ENCODE assay signal across 9 cellular contexts in genomic region chr11:72720047-72720446, GRCh38. TPM values are rescaled to one million over a fixed set of nuclear protein-coding genes. Genes with fewer than 3 reads are reported as not detected.
DNase-seq lines count a peak whose midpoint lies in the region; ATAC-seq and TF ChIP-seq lines count a peak whose summit lies in the region.
"Had no signal": no experiment of that assay in that cellular context is flagged by ENCODE, and none has a peak within 500 bp of the region (broad histone marks: within the 10 kb centered on the region; RNA-seq: fewer than 3 reads in every experiment).

No MANE protein-coding gene starts in this region.

- peaks cover 19% of the 10 kb centered on the region for H3K4me1 ChIP-seq in A673 (ENCODE audit: insufficient read depth, low read length, poor library complexity, severe bottlenecking)
- peaks cover 28 to 59% of the 10 kb centered on the region in 2 donors for H3K4me1 ChIP-seq in muscle layer of duodenum (ENCODE audit: control insufficient read depth in 1 of 2, insufficient read depth in 2 of 2, low read length in 2 of 2)

- TF ChIP-seq CTCF in A673 (conservative IDR thresholded peaks at IDR 0.05; ENCODE audit: low read depth, low read length), result no peak

- DNase-seq in A673 (ENCODE audit: low spot score) (no peak), KBM-7 (peak; percentile 30), NCI-H524 treated with DMSO at 0.1 percent for 48 hours (lab: John Stamatoyannopoulos, UW) (no peak), NCI-H187 (lab: John Stamatoyannopoulos, UW) (no peak)
- DNase-seq in central memory CD8-positive, alpha-beta T cell (ENCODE audit: low spot score in 2 of 2), result no peak
- DNase-seq: NCI-H526 had no signal

- H3K9me3 ChIP-seq in A673 (ENCODE audit: low read depth, low read length, poor library complexity, severe bottlenecking), result no peaks in the 10 kb centered on the region
- no peaks in the 10 kb centered on the region for H3K9me3 ChIP-seq in muscle layer of duodenum (ENCODE audit: control insufficient read depth in 1 of 2, low read length in 2 of 2)

- H3K9me3 Mint-ChIP-seq in central memory CD8-positive, alpha-beta T cell, result no peaks in the 10 kb centered on the region

- H3K4me1 Mint-ChIP-seq in central memory CD8-positive, alpha-beta T cell, result peaks cover 74% of the 10 kb centered on the region

- in situ Hi-C loops in KBM-7 (cut with MboI; ENCODE audit: low pct_unique_long_range_greater_than_20kb, low sequenced_read_pairs), result no loop called here

- H3K4me3 ChIP-seq in A673 (ENCODE audit: low read depth, low read length, poor library complexity, severe bottlenecking), result no peak overlapping the region
- peak overlapping the region; percentile 78 to 90 for H3K4me3 ChIP-seq in muscle layer of duodenum (ENCODE audit: low read depth in 1 of 2, low read length in 2 of 2)

- intact Hi-C loops in A673 (cut with micrococcal nuclease; ENCODE audit: unreplicated experiment), result loop anchor here (10.0 kb wide), 1 partner anchor 525 kb away; no protein-coding TSS in a partner anchor

- no peak for ATAC-seq in central memory CD8-positive, alpha-beta T cell (replicated peaks; ENCODE audit: extremely low read depth, poor library complexity, severe bottlenecking)
- ATAC-seq in HG03045 (IDR thresholded peaks at IDR 0.05; ENCODE audit: unreplicated experiment) (no peak), GM18858 (IDR thresholded peaks at IDR 0.05; ENCODE audit: unreplicated experiment) (no peak)

- peak overlapping the region; percentile 83 for H3K4me3 Mint-ChIP-seq in central memory CD8-positive, alpha-beta T cell

- no peaks in the 10 kb centered on the region for H3K27me3 Mint-ChIP-seq in central memory CD8-positive, alpha-beta T cell

- peaks cover 31% of the 10 kb centered on the region for H3K36me3 Mint-ChIP-seq in central memory CD8-positive, alpha-beta T cell (ENCODE audit: insufficient read depth)

- H3K27me3 ChIP-seq in A673 (replicated peaks; ENCODE audit: insufficient read depth, low read depth, low read length, poor library complexity) (no peaks in the 10 kb centered on the region), muscle layer of duodenum (ENCODE audit: low read depth, low read length) (no peaks in the 10 kb centered on the region)

- H3K27ac ChIP-seq in A673 (ENCODE audit: low read depth, low read length, poor library complexity, severe bottlenecking) (peak overlapping the region; percentile 2), muscle layer of duodenum (ENCODE audit: low read length) (peak overlapping the region; percentile 95)

- POLR2A ChIA-PET in A673 (lab: Charles Lee; ENCODE audit: low non-redundant PET), result no interaction called here

- no TSS peak for BruUV-seq in A673 (replicated peaks; lab: Mats Ljungman, UMichigan)

- H3K27ac Mint-ChIP-seq in central memory CD8-positive, alpha-beta T cell (ENCODE audit: low read depth), result peak overlapping the region; percentile 94

- H3K36me3 ChIP-seq in A673 (ENCODE audit: insufficient read depth, low read length, poor library complexity, severe bottlenecking) (no peaks in the 10 kb centered on the region), muscle layer of duodenum (ENCODE audit: control insufficient read depth in 1 of 2, insufficient read depth in 2 of 2, low read length in 2 of 2) (peaks cover 8 to 24% of the 10 kb centered on the region in 2 donors)

- CTCF ChIA-PET in A673 (lab: Charles Lee), result no interaction called here

RNA-seq across cellular contexts. Expression of gene ARAP1, which starts 32.2 kb away (rescaled TPM):
- 66.1 and 68.4 TPM in 2 replicates for total RNA-seq in A673 (2021)

RNA-seq across cellular contexts. Expression of gene PDE2A, which starts 45.8 kb away (rescaled TPM):
- 0.58 and 1.2 TPM in 2 replicates for total RNA-seq in A673 (2021)
